ENCODE assay signal across 21 cellular contexts in genomic region chr2:26073830-26074229, GRCh38. TPM values are rescaled to one million over a fixed set of nuclear protein-coding genes. Genes with fewer than 3 reads are reported as not detected.
DNase-seq lines count a peak whose midpoint lies in the region; ATAC-seq, FAIRE-seq and TF ChIP-seq lines count a peak whose summit lies in the region.
"Had no signal": no experiment of that assay in that cellular context is flagged by ENCODE, and none has a peak within 500 bp of the region (broad histone marks: within the 10 kb centered on the region; RNA-seq: fewer than 3 reads in every experiment).

No MANE protein-coding gene starts in this region.

- no peak for TF ChIP-seq EP300 in A549 (IDR thresholded peaks at IDR 0.05)

- no peak for TF ChIP-seq RAD21 in A549 (conservative IDR thresholded peaks at IDR 0.05 in 1 of 2, IDR thresholded peaks at IDR 0.05 in 1 of 2)

- H3K4me1 ChIP-seq in A549, result peaks cover 96% of the 10 kb centered on the region
- H3K4me1 ChIP-seq in neutrophil (ENCODE audit: control insufficient read depth in 1 of 2, insufficient read depth in 1 of 2, low read depth in 1 of 2, low read length in 1 of 2), result peaks cover 73 to 93% of the 10 kb centered on the region in 2 experiments

- intact Hi-C loops in left colon (cut with DNase I, micrococcal nuclease), result no loop called here

- peak overlapping the region in 1 of 2 experiments; percentile 21; a peak in 1 of 6 replicates for H3K27ac ChIP-seq in A549
- H3K27ac ChIP-seq in VCaP, result peak overlapping the region; percentile 55
- H3K27ac ChIP-seq in neutrophil, result peak overlapping the region; percentile 69
- H3K27ac ChIP-seq: HL-60, KMS-11 had no signal

- POLR2A ChIA-PET in A549 (lab: Yijun Ruan, JAX), result interaction anchor here (1.2 kb wide), 1 partner anchor 62 kb away, joined by 3 read pairs; no protein-coding TSS in a partner anchor

- no peak overlapping the region for H3K4me3 ChIP-seq in A549
- H3K4me3 ChIP-seq in neutrophil (ENCODE audit: low read depth in 1 of 2, low read length in 1 of 2), result no peak overlapping the region
- H3K4me3 ChIP-seq: GM23338, MG63 had no signal

- CTCF ChIA-PET in A549 (lab: Yijun Ruan, JAX), result interaction anchor here (0.7 to 5.6 kb wide), 10 partner anchors 9 to 128 kb away, joined by 3 to 30 read pairs (median 6); no protein-coding TSS in a partner anchor

- no peaks in the 10 kb centered on the region for H3K9me3 ChIP-seq in A549
- no peaks in the 10 kb centered on the region for H3K9me3 ChIP-seq in neutrophil
- H3K9me3 ChIP-seq: MG63 had no signal

- ATAC-seq in A549 (no peak; a peak in 1 of 6 replicates), left colon (peak; percentile 54)
- ATAC-seq: PC-3 had no signal

- H3K27me3 ChIP-seq in neutrophil, result no peaks in the 10 kb centered on the region
- H3K27me3 ChIP-seq: MG63 had no signal

- peak overlapping the region; percentile 49 for H3K4me2 ChIP-seq in A549
- H3K4me2 ChIP-seq: GM23338 had no signal

- FAIRE-seq in A549 (lab: Jason Lieb, UNC), result no peak
- FAIRE-seq in GM12892 (lab: Jason Lieb, UNC), result no peak
- FAIRE-seq in GM19239 (lab: Jason Lieb, UNC), result no peak
- FAIRE-seq: D721Med had no signal

- H3K36me3 ChIP-seq in neutrophil, result no peaks in the 10 kb centered on the region
- H3K36me3 ChIP-seq: MG63 had no signal

- WGBS in A549 (ENCODE audit: missing lambda C conversion rate), result 51% methylated on average over 3 of the region's 3 CpGs

- TF ChIP-seq CTCF in A549 (IDR thresholded peaks at IDR 0.05) (no peak), VCaP (conservative IDR thresholded peaks at IDR 0.05) (no peak), neutrophil (IDR thresholded peaks at IDR 0.05) (no peak)

- no peak for TF ChIP-seq POLR2A in A549 (IDR thresholded peaks at IDR 0.05; ENCODE audit: low read length)
- TF ChIP-seq POLR2A in GM12892 (IDR thresholded peaks at IDR 0.05; ENCODE audit: low read depth, low read length), result no peak

- DNase-seq in A549 (ENCODE audit: low read depth in 1 of 2, low spot score in 1 of 2), result no peak
- no peak for DNase-seq in left colon
- DNase-seq in GM12892 (ENCODE audit: insufficient read length), result no peak
- no peak for DNase-seq in iPS-NIHi11 (ENCODE audit: low spot score)
- DNase-seq in SIG-M5 (lab: John Stamatoyannopoulos, UW), result no peak
- DNase-seq in GM19239 (ENCODE audit: insufficient read length, low spot score), result no peak
- DNase-seq: CD4-positive, alpha-beta T cell; DND-41; GF-D8; MG63; NCI-H1105; NCI-H187 treated with DMSO at 0.1 percent for 48 hours; NCI-H446; NCI-H748 treated with DMSO at 0.1 percent for 48 hours; PC-3 had no signal

TF ChIP-seq in A549, 52 proteins besides CTCF, POLR2A, EP300 and RAD21:
- no peak for TF ChIP-seq RFX5 (IDR thresholded peaks at IDR 0.05)
- no peak for TF ChIP-seq NPAS2 (CRISPR knock-in tag; IDR thresholded peaks at IDR 0.05; ENCODE audit: borderline replicate concordance)
- no peak for TF ChIP-seq MYC (IDR thresholded peaks at IDR 0.05; ENCODE audit: borderline replicate concordance, low read length)
- TF ChIP-seq FOSL2 (IDR thresholded peaks at IDR 0.05), result no peak
- no peak for TF ChIP-seq FOSL2 (CRISPR knock-in tag; IDR thresholded peaks at IDR 0.05)

RNA-seq across cellular contexts. Expression of gene RAB10, which starts 39.9 kb away (rescaled TPM):
- polyA plus RNA-seq in A549 (2011; rRNA removed), result 332 and 692 TPM in 2 replicates
- 132 and 139 TPM in 2 replicates for polyA plus RNA-seq in A549 (2012; cell fraction: cytosol; rRNA removed)
- polyA plus RNA-seq in A549 (2012; cell fraction: nucleus; rRNA removed), result 112 and 147 TPM in 2 replicates
- polyA plus RNA-seq in A549 (2017; fragmentation: RNase III; extraction: RNeasy Plus Mini Kit Qiagen cat#74134 plus additional on column Dnase treatment), result 256 to 289 TPM (median 272 TPM) in 3 replicates
- 108 and 123 TPM in 2 replicates for polyA minus RNA-seq in A549 (2011; rRNA and poly(A)+ RNA removed)
- total RNA-seq in left colon, result 100 to 1,000 TPM; 171 to 173 TPM
- 68.0 TPM for polyA plus RNA-seq in GM12892 (2012; ENCODE audit: missing spikeins)
